In genomic region chr17:27892866-27893769, GRCh38 we compare ENCODE assay signal across 8 cellular contexts. TPM values are rescaled to one million over a fixed set of nuclear protein-coding genes. Genes with fewer than 3 reads are reported as not detected.
A peak's percentile ranks its signal among the peaks of the same experiment; 100 is the strongest.
DNase-seq lines count a peak whose midpoint lies in the region; ATAC-seq, FAIRE-seq and TF ChIP-seq lines count a peak whose summit lies in the region.

TSS of gene LYRM9 (minus strand) at chr17:27893365. CDS start at chr17:27882694, 10,671 bp downstream.

- H3K36me3 ChIP-seq in BLaER1, result no peaks in the 10 kb centered on the region
- H3K36me3 ChIP-seq in HepG2 (replicated peaks in 1 of 2; ENCODE audit: control insufficient read depth in 1 of 2, insufficient read depth in 2 of 2, low read length in 2 of 2), result no peaks in the 10 kb centered on the region

- peak; percentile 56; the same call in 1 of the 2 replicates for TF ChIP-seq RAD21 in HepG2 (CRISPR knock-in tag; IDR thresholded peaks at IDR 0.05)

- H3K27ac Mint-ChIP-seq in dendritic cell treated with granulocyte-macrophage colony-stimulating factor and Interleukin-4, amounts not matched to agents 40 ng/mL and 50 ng/mL, for 4 days, result peak within 1 kb of the TSS; percentile 79

- TF ChIP-seq CTCF in HepG2 (CRISPR knock-in tag; IDR thresholded peaks at IDR 0.05), result peak; percentile 83

- ATAC-seq in HG03439 (IDR thresholded peaks at IDR 0.05; ENCODE audit: unreplicated experiment) (peak; percentile 88), HepG2 (peak; percentile 98)

- no peaks in the 10 kb centered on the region for H4K20me1 ChIP-seq in BLaER1
- H4K20me1 ChIP-seq in HepG2 (ENCODE audit: insufficient read depth, low read length), result no peaks in the 10 kb centered on the region

- TF ChIP-seq EP300 in HepG2 (IDR thresholded peaks at IDR 0.05; ENCODE audit: low read depth in 2 of 2, low read length in 2 of 2) (no peak), HepG2 (CRISPR knock-in tag; IDR thresholded peaks at IDR 0.05; ENCODE audit: borderline replicate concordance) (no peak)

- H3K79me2 ChIP-seq in HepG2 (ENCODE audit: insufficient read depth, low read length), result no peaks in the 10 kb centered on the region

- no peaks in the 10 kb centered on the region for H3K9me3 ChIP-seq in BLaER1
- no peaks in the 10 kb centered on the region for H3K9me3 ChIP-seq in HepG2 (ENCODE audit: low read length)

- H3K4me1 Mint-ChIP-seq in dendritic cell treated with granulocyte-macrophage colony-stimulating factor and Interleukin-4, amounts not matched to agents 40 ng/mL and 50 ng/mL, for 4 days (ENCODE audit: low read depth), result peaks cover 26% of the 10 kb centered on the region

- in situ Hi-C loops in HepG2 (cut with HindIII; ENCODE audit: extremely low pct_ligation_motif_present, low pct_unique_long_range_greater_than_20kb), result loop anchor here (25.0 kb wide), 1 partner anchor 406 kb away; no protein-coding TSS in a partner anchor

- H3K4me3 Mint-ChIP-seq in dendritic cell treated with granulocyte-macrophage colony-stimulating factor and Interleukin-4, amounts not matched to agents 40 ng/mL and 50 ng/mL, for 4 days, result peak within 1 kb of the TSS; percentile 74

- intact Hi-C loops in dendritic cell treated with granulocyte-macrophage colony-stimulating factor and Interleukin-4, amounts not matched to agents 40 ng/mL and 50 ng/mL, for 4 days (cut with micrococcal nuclease), result loop anchor here (5.0 to 10.0 kb wide), 2 partner anchors 149 to 222 kb away; partner anchors contain the start of gene NLK
- intact Hi-C loops in HepG2 (cut with micrococcal nuclease; ENCODE audit: unreplicated experiment), result no loop called here

- H3K36me3 Mint-ChIP-seq in dendritic cell treated with granulocyte-macrophage colony-stimulating factor and Interleukin-4, amounts not matched to agents 40 ng/mL and 50 ng/mL, for 4 days (ENCODE audit: low read depth), result no peaks in the 10 kb centered on the region

- POLR2A ChIA-PET in HepG2 (lab: Yijun Ruan, JAX), result no interaction called here

- no peaks in the 10 kb centered on the region for H3K27me3 Mint-ChIP-seq in dendritic cell treated with granulocyte-macrophage colony-stimulating factor and Interleukin-4, amounts not matched to agents 40 ng/mL and 50 ng/mL, for 4 days

- 7% methylated on average over 7 of the region's 75 CpGs for WGBS in HepG2 (ENCODE audit: low lambda C conversion rate)

- CTCF ChIA-PET in HepG2 (lab: Yijun Ruan, JAX; ENCODE audit: low intra/inter-chr PET ratio, low total read pairs), result interaction anchor here (1.6 kb wide), 1 partner anchor 88 kb away, joined by 6 read pairs; no protein-coding TSS in a partner anchor

- peak within 1 kb of the TSS; percentile 64 for H3K27ac ChIP-seq in BLaER1
- no peak within 1 kb of the TSS for H3K27ac ChIP-seq in HepG2 (ENCODE audit: extremely low read length, insufficient read depth, low read length)

- no peak for FAIRE-seq in HepG2 (lab: Jason Lieb, UNC)

- H2AFZ ChIP-seq in HepG2 (ENCODE audit: low read length), result peak within 1 kb of the TSS; percentile 20

- no peaks in the 10 kb centered on the region for H3K27me3 ChIP-seq in BLaER1
- no peaks in the 10 kb centered on the region for H3K27me3 ChIP-seq in HepG2 (ENCODE audit: control insufficient read depth in 1 of 2, insufficient read depth in 2 of 2, low read length in 2 of 2)

- H3K4me3 ChIP-seq in BLaER1, result peak within 1 kb of the TSS; percentile 72
- H3K4me3 ChIP-seq in HepG2 (replicated peaks in 1 of 3; ENCODE audit: insufficient read depth in 1 of 3, low read depth in 2 of 3, low read length in 3 of 3), result peak within 1 kb of the TSS; percentile 58 to 74 (median 69)

- no peaks in the 10 kb centered on the region for H3K9me3 Mint-ChIP-seq in dendritic cell treated with granulocyte-macrophage colony-stimulating factor and Interleukin-4, amounts not matched to agents 40 ng/mL and 50 ng/mL, for 4 days

- no TSS peak for BruUV-seq in HepG2 (replicated peaks; lab: Mats Ljungman, UMichigan)

- H3K4me2 ChIP-seq in BLaER1 (peak within 1 kb of the TSS; percentile 96), HepG2 (ENCODE audit: low read depth, low read length) (peak within 1 kb of the TSS; percentile 90)

- H3K9ac ChIP-seq in BLaER1 (peak within 1 kb of the TSS; percentile 72), HepG2 (ENCODE audit: insufficient read depth, low read depth, low read length) (peak within 1 kb of the TSS; percentile 71)

- DNase-seq in NCI-H524 treated with DMSO at 0.1 percent for 48 hours (lab: John Stamatoyannopoulos, UW) (peak; percentile 43), HepG2 (ENCODE audit: low spot score) (peak; percentile 75)
- DNase-seq in activated CD4-positive, alpha-beta T cell treated with anti-CD3 and anti-CD28 coated beads, Interleukin-2, amount 50 U/mL, for 1 hour, result peak; percentile 93
- DNase-seq in stimulated activated CD4-positive, alpha-beta T cell treated with anti-CD3 and anti-CD28 coated beads, Interleukin-4, amount 100 ng/mL, for 1 hour, result peak; percentile 94

- peaks cover 28% of the 10 kb centered on the region for H3K4me1 ChIP-seq in BLaER1
- peaks cover 23% of the 10 kb centered on the region for H3K4me1 ChIP-seq in HepG2 (ENCODE audit: insufficient read depth, low read length)

- TF ChIP-seq POLR2A in GM19193 (IDR thresholded peaks at IDR 0.05; ENCODE audit: extremely low read depth, insufficient read depth, insufficient read length) (peak; percentile 59), HepG2 (IDR thresholded peaks at IDR 0.05; ENCODE audit: insufficient read depth in 1 of 2, low read depth in 2 of 2, low read length in 2 of 2) (no peak; a peak in 1 of 4 replicates)

TF ChIP-seq in HepG2, 621 proteins besides CTCF, POLR2A, EP300 and RAD21 (continues in another document):
- TF ChIP-seq ZNF83 (CRISPR knock-in tag; IDR thresholded peaks at IDR 0.05; ENCODE audit: borderline replicate concordance) (no peak), KLF16 (CRISPR knock-in tag; IDR thresholded peaks at IDR 0.05) (peak in 1 of 2 experiments; percentile 34; a peak in 1 of 4 replicates), TEF (CRISPR knock-in tag; IDR thresholded peaks at IDR 0.05) (0 out of 2 replicates have a peak, but pooled peaks have one; percentile 30), ZMYM4 (CRISPR knock-in tag; IDR thresholded peaks at IDR 0.05) (peak; percentile 87), DR1 (CRISPR knock-in tag; IDR thresholded peaks at IDR 0.05) (no peak), ZBTB20 (CRISPR knock-in tag; IDR thresholded peaks at IDR 0.05; ENCODE audit: borderline replicate concordance, low read depth) (no peak), ZBTB38 (CRISPR knock-in tag; IDR thresholded peaks at IDR 0.05) (0 out of 2 replicates have a peak, but pooled peaks have one; percentile 27), ZNF709 (CRISPR knock-in tag; IDR thresholded peaks at IDR 0.05) (no peak), DZIP1 (CRISPR knock-in tag; IDR thresholded peaks at IDR 0.05) (no peak), LCORL (IDR thresholded peaks at IDR 0.05) (no peak), LCORL (CRISPR knock-in tag; IDR thresholded peaks at IDR 0.05) (0 out of 2 replicates have a peak, but pooled peaks have one; percentile 19)

RNA-seq across cellular contexts. Expression of gene LYRM9, which starts in this region (rescaled TPM):
- total RNA-seq in HepG2 (2016; rRNA removed; fragmentation: Illumina TruSeq; extraction: Trizol), result 0.18 and 0.24 TPM in 2 replicates
- total RNA-seq in HepG2 (2016; cell fraction: cytosol; rRNA removed; fragmentation: Illumina TruSeq; extraction: Trizol; ENCODE audit: low read depth), result 0.10 and 0.18 TPM in 2 replicates
- total RNA-seq in HepG2 (2016; cell fraction: insoluble cytoplasmic fraction; rRNA removed; fragmentation: Illumina TruSeq; extraction: Trizol), result 0.34 and 0.67 TPM in 2 replicates
- 0.52 and 0.56 TPM in 2 replicates for total RNA-seq in HepG2 (2016; cell fraction: membrane; rRNA removed; fragmentation: Illumina TruSeq; extraction: Trizol)
- total RNA-seq in HepG2 (2016; cell fraction: nucleus; rRNA removed; fragmentation: Illumina TruSeq; extraction: Trizol), result 0.12 TPM in 1 of 2 replicates, not detected in the other
- 0.34 and 0.66 TPM in 2 replicates for polyA plus RNA-seq in HepG2 (2011; rRNA removed)
- 0.28 and 0.30 TPM in 2 replicates for polyA plus RNA-seq in HepG2 (2011; cell fraction: cytosol; rRNA removed)
- 0.35 and 0.90 TPM in 2 replicates for polyA plus RNA-seq in HepG2 (2011; cell fraction: nucleus; rRNA removed)
- polyA plus RNA-seq in HepG2 (2012), result 0.21 and 0.97 TPM in 2 replicates
- polyA plus RNA-seq in HepG2 (2016; cell fraction: cytosol; fragmentation: Illumina TruSeq; extraction: Trizol; ENCODE audit: low read depth), result 0.49 and 0.63 TPM in 2 replicates
- 0.24 and 0.33 TPM in 2 replicates for polyA plus RNA-seq in HepG2 (2016; cell fraction: insoluble cytoplasmic fraction; fragmentation: Illumina TruSeq; extraction: Trizol; ENCODE audit: low read depth)
- polyA plus RNA-seq in HepG2 (2016; cell fraction: membrane; fragmentation: Illumina TruSeq; extraction: Trizol; ENCODE audit: low read depth), result 0.56 and 0.57 TPM in 2 replicates
- polyA plus RNA-seq in HepG2 (2016; cell fraction: nucleus; fragmentation: Illumina TruSeq; extraction: Trizol; ENCODE audit: insufficient read depth, low read depth), result 0.60 and 0.86 TPM in 2 replicates
- 0.33 and 0.50 TPM in 2 replicates for polyA minus RNA-seq in HepG2 (2011; rRNA and poly(A)+ RNA removed; ENCODE audit: low replicate concordance)
- polyA minus RNA-seq in HepG2 (2011; cell fraction: cytosol; rRNA and poly(A)+ RNA removed), result not detected in 2 replicates
- 0.50 and 1.0 TPM in 2 replicates for polyA minus RNA-seq in HepG2 (2011; cell fraction: nucleus; rRNA and poly(A)+ RNA removed)

Comparison
In these comparisons a context has a peak if more than half of its experiments do, and no peak if none do; other contexts are left out.
1. DNase-seq: peak in every context shown above with its lines; median percentile 94 in stimulated activated CD4-positive, alpha-beta T cell treated with anti-CD3 and anti-CD28 coated beads, Interleukin-4, amount 100 ng/mL, for 1 hour; 93 in activated CD4-positive, alpha-beta T cell treated with anti-CD3 and anti-CD28 coated beads, Interleukin-2, amount 50 U/mL, for 1 hour; 75 in HepG2; 43 in NCI-H524 treated with DMSO at 0.1 percent for 48 hours.